Comparison of ENCODE assay signal across 1 cellular context in genomic region chr15:77552066-77552465, GRCh38.
TF ChIP-seq lines count a peak whose summit lies in the region.

No MANE protein-coding gene starts in this region.

TF ChIP-seq in HCT116, 20 proteins besides CTCF, POLR2A, EP300 and RAD21 (continued from another document):
- no peak for TF ChIP-seq REST (IDR thresholded peaks at IDR 0.05; ENCODE audit: low read depth)
- no peak for TF ChIP-seq MAX (IDR thresholded peaks at IDR 0.05)
- TF ChIP-seq YY1 (IDR thresholded peaks at IDR 0.05; ENCODE audit: extremely low read depth, insufficient replicate concordance, low read depth, low read length): no peak
- TF ChIP-seq SIN3A (IDR thresholded peaks at IDR 0.05; ENCODE audit: low read depth): no peak
- TF ChIP-seq SRF (IDR thresholded peaks at IDR 0.05; ENCODE audit: low read depth): no peak
- no peak for TF ChIP-seq EGR1 (IDR thresholded peaks at IDR 0.05; ENCODE audit: low read depth)
- no peak for TF ChIP-seq ZFX (IDR thresholded peaks at IDR 0.05)
- no peak for TF ChIP-seq ZNF274 (IDR thresholded peaks at IDR 0.05; ENCODE audit: low read depth, low read length)
- TF ChIP-seq CEBPB (IDR thresholded peaks at IDR 0.05; ENCODE audit: low read depth): no peak
- no peak for TF ChIP-seq EZH2 (IDR thresholded peaks at IDR 0.05)
- TF ChIP-seq, protein P1, sequence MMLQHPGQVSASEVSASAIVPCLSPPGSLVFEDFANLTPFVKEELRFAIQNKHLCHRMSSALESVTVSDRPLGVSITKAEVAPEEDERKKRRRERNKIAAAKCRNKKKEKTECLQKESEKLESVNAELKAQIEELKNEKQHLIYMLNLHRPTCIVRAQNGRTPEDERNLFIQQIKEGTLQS (IDR thresholded peaks at IDR 0.05): no peak
- TF ChIP-seq POLR2AphosphoS5 (IDR thresholded peaks at IDR 0.05; ENCODE audit: low read depth, low read length): no peak
- TF ChIP-seq JUND (IDR thresholded peaks at IDR 0.05): no peak
- no peak for TF ChIP-seq EZH2phosphoT487 (IDR thresholded peaks at IDR 0.05; ENCODE audit: borderline replicate concordance)
- no peak for TF ChIP-seq TCF7L2 (IDR thresholded peaks at IDR 0.05; ENCODE audit: borderline replicate concordance, extremely low read depth, insufficient read depth, insufficient read length)
